Comparison of ENCODE assay signal across 12 cellular contexts in genomic region chr16:87431926-87432325, GRCh38. TPM values are rescaled to one million over a fixed set of nuclear protein-coding genes. Genes with fewer than 3 reads are reported as not detected.
DNase-seq lines count a peak whose midpoint lies in the region; ATAC-seq, FAIRE-seq and TF ChIP-seq lines count a peak whose summit lies in the region.
"Had no signal": no experiment of that assay in that cellular context is flagged by ENCODE, and none has a peak within 500 bp of the region (broad histone marks: within the 10 kb centered on the region; RNA-seq: fewer than 3 reads in every experiment).

No MANE protein-coding gene starts in this region.

- peak; percentile 36 for FAIRE-seq in islet of Langerhans (lab: Jason Lieb, UNC)
- FAIRE-seq: GM12892 had no signal

- ATAC-seq in GM21390 (IDR thresholded peaks at IDR 0.05; ENCODE audit: unreplicated experiment) = no peak
- ATAC-seq in gastrocnemius medialis = no peak

- H3K27ac Mint-ChIP-seq in activated T-helper 1 cell treated with anti-CD3 and anti-CD28 coated beads, Interleukin-12 subunit alpha, Interleukin-12 subunit beta, Interleukin-2, Interleukin-4 antibody, amounts not matched to agents 30 ng/mL and 10 ng/mL and 1 ng/mL, durations not matched to agents 14 hours and 24 hours and 36 hours = no peak overlapping the region

- no peaks in the 10 kb centered on the region for H3K27me3 ChIP-seq in mammary epithelial cell (ENCODE audit: insufficient read depth, low read length)
- no peaks in the 10 kb centered on the region for H3K27me3 ChIP-seq in gastrocnemius medialis
- H3K27me3 ChIP-seq in effector memory CD4-positive, alpha-beta T cell (replicated peaks; ENCODE audit: control insufficient read depth, insufficient read depth, low read length, poor library complexity, severe bottlenecking) = no peaks in the 10 kb centered on the region

- H3K4me1 ChIP-seq in mammary epithelial cell (ENCODE audit: insufficient read depth, low read length) (peaks cover 17% of the 10 kb centered on the region), gastrocnemius medialis (peaks cover 12 to 17% of the 10 kb centered on the region in 2 donors)
- H3K4me1 ChIP-seq in effector memory CD4-positive, alpha-beta T cell (ENCODE audit: control insufficient read depth, insufficient read depth, low read length, poor library complexity, severe bottlenecking) = peaks cover 8% of the 10 kb centered on the region

- H3K27ac ChIP-seq in mammary epithelial cell (ENCODE audit: insufficient read depth, low read depth, low read length) (no peak overlapping the region), gastrocnemius medialis (no peak overlapping the region)
- no peak overlapping the region for H3K27ac ChIP-seq in effector memory CD4-positive, alpha-beta T cell (ENCODE audit: insufficient read depth, low read length, poor library complexity, severe bottlenecking)

- H3K9me3 ChIP-seq in mammary epithelial cell (replicated peaks; ENCODE audit: insufficient read depth, low read length) = no peaks in the 10 kb centered on the region
- no peaks in the 10 kb centered on the region for H3K9me3 ChIP-seq in gastrocnemius medialis
- no peaks in the 10 kb centered on the region for H3K9me3 ChIP-seq in effector memory CD4-positive, alpha-beta T cell (ENCODE audit: control insufficient read depth, low read length)

- CTCF ChIA-PET in mammary epithelial cell (lab: Charles Lee; ENCODE audit: low non-redundant PET) = interaction anchor here (0.6 kb wide), 1 partner anchor 242 kb away, joined by 5 read pairs; no protein-coding TSS in a partner anchor

- H3K4me2 ChIP-seq in mammary epithelial cell (ENCODE audit: insufficient read depth, low read depth, low read length) = no peak overlapping the region

- no peak for TF ChIP-seq CTCF in mammary epithelial cell (conservative IDR thresholded peaks at IDR 0.05 in 1 of 2, IDR thresholded peaks at IDR 0.05 in 1 of 2; ENCODE audit: extremely low read depth in 1 of 2, insufficient read depth in 1 of 2, low read depth in 1 of 2, low read length in 2 of 2)
- no peak for TF ChIP-seq CTCF in gastrocnemius medialis (IDR thresholded peaks at IDR 0.05 in 4 of 5, conservative IDR thresholded peaks at IDR 0.05 in 1 of 5)

- WGBS in mammary epithelial cell (ENCODE audit: low coverage, missing lambda C conversion rate) = 84% methylated on average over 7 of the region's 7 CpGs

- H3K9me3 Mint-ChIP-seq in activated T-helper 1 cell treated with anti-CD3 and anti-CD28 coated beads, Interleukin-12 subunit alpha, Interleukin-12 subunit beta, Interleukin-2, Interleukin-4 antibody, amounts not matched to agents 30 ng/mL and 10 ng/mL and 1 ng/mL, durations not matched to agents 14 hours and 24 hours and 36 hours = no peaks in the 10 kb centered on the region
- H3K9me3 Mint-ChIP-seq: CD4-positive, alpha-beta memory T cell had no signal

- H3K27me3 Mint-ChIP-seq in activated T-helper 1 cell treated with anti-CD3 and anti-CD28 coated beads, Interleukin-12 subunit alpha, Interleukin-12 subunit beta, Interleukin-2, Interleukin-4 antibody, amounts not matched to agents 30 ng/mL and 10 ng/mL and 1 ng/mL, durations not matched to agents 14 hours and 24 hours and 36 hours (ENCODE audit: insufficient read depth) = peaks cover 11% of the 10 kb centered on the region
- H3K27me3 Mint-ChIP-seq: CD4-positive, alpha-beta memory T cell had no signal

- peaks cover 12% of the 10 kb centered on the region for H3K4me1 Mint-ChIP-seq in activated T-helper 1 cell treated with anti-CD3 and anti-CD28 coated beads, Interleukin-12 subunit alpha, Interleukin-12 subunit beta, Interleukin-2, Interleukin-4 antibody, amounts not matched to agents 30 ng/mL and 10 ng/mL and 1 ng/mL, durations not matched to agents 14 hours and 24 hours and 36 hours (ENCODE audit: low read depth)

- no peak overlapping the region for H2AFZ ChIP-seq in mammary epithelial cell (ENCODE audit: low read depth, low read length)

- H4K20me1 ChIP-seq in mammary epithelial cell (ENCODE audit: insufficient read depth, low read length) = no peaks in the 10 kb centered on the region

- H3K4me3 Mint-ChIP-seq in activated T-helper 1 cell treated with anti-CD3 and anti-CD28 coated beads, Interleukin-12 subunit alpha, Interleukin-12 subunit beta, Interleukin-2, Interleukin-4 antibody, amounts not matched to agents 30 ng/mL and 10 ng/mL and 1 ng/mL, durations not matched to agents 14 hours and 24 hours and 36 hours = no peak overlapping the region
- H3K4me3 Mint-ChIP-seq: CD4-positive, alpha-beta memory T cell had no signal

- TF ChIP-seq POLR2A in gastrocnemius medialis (IDR thresholded peaks at IDR 0.05) = no peak

- peaks cover 22% of the 10 kb centered on the region for H3K79me2 ChIP-seq in mammary epithelial cell (ENCODE audit: insufficient read depth, low read length)

- intact Hi-C loops in mammary epithelial cell (cut with micrococcal nuclease) = no loop called here
- intact Hi-C loops in gastrocnemius medialis (cut with DNase I; ENCODE audit: low total_unique reads) = no loop called here
- intact Hi-C loops in activated T-helper 1 cell treated with anti-CD3 and anti-CD28 coated beads, Interleukin-12 subunit alpha, Interleukin-12 subunit beta, Interleukin-2, Interleukin-4 antibody, amounts not matched to agents 30 ng/mL and 10 ng/mL and 1 ng/mL, durations not matched to agents 14 hours and 24 hours and 36 hours (cut with micrococcal nuclease) = no loop called here

- H3K36me3 Mint-ChIP-seq in activated T-helper 1 cell treated with anti-CD3 and anti-CD28 coated beads, Interleukin-12 subunit alpha, Interleukin-12 subunit beta, Interleukin-2, Interleukin-4 antibody, amounts not matched to agents 30 ng/mL and 10 ng/mL and 1 ng/mL, durations not matched to agents 14 hours and 24 hours and 36 hours (ENCODE audit: low read depth) = no peaks in the 10 kb centered on the region

- in situ Hi-C loops in mammary epithelial cell (cut with MboI; ENCODE audit: low sequenced_read_pairs in 2 of 2) = no loop called here
- in situ Hi-C loops in gastrocnemius medialis (cut with MboI; ENCODE audit: low sequenced_read_pairs in 4 of 4) = no loop called here

- H3K36me3 ChIP-seq in mammary epithelial cell (ENCODE audit: insufficient read depth, low read length) (no peaks in the 10 kb centered on the region), gastrocnemius medialis (no peaks in the 10 kb centered on the region)
- H3K36me3 ChIP-seq in effector memory CD4-positive, alpha-beta T cell (ENCODE audit: control insufficient read depth, insufficient read depth, low read length) = peaks cover 7% of the 10 kb centered on the region

- no TSS peak for BruUV-seq in mammary epithelial cell (replicated peaks; lab: Mats Ljungman, UMichigan)

- dilution Hi-C loops in mammary epithelial cell (cut with HindIII; ENCODE audit: low sequenced_read_pairs) = no loop called here

- H3K9ac ChIP-seq in mammary epithelial cell (ENCODE audit: insufficient read depth, low read length) = no peak overlapping the region

- DNase-seq in AG08395 (ENCODE audit: low spot score) (peak; percentile 84), HPDE6-E6E7 (ENCODE audit: extremely low spot score) (peak; percentile 62), mammary epithelial cell (peak; percentile 52), gastrocnemius medialis (no peak)
- no peak for DNase-seq in activated T-helper 1 cell treated with anti-CD3 and anti-CD28 coated beads, Interleukin-12 subunit alpha, Interleukin-12 subunit beta, Interleukin-2, Interleukin-4 antibody, amounts not matched to agents 30 ng/mL and 10 ng/mL and 1 ng/mL, durations not matched to agents 14 hours and 24 hours and 36 hours (ENCODE audit: low spot score)
- no peak for DNase-seq in effector memory CD4-positive, alpha-beta T cell
- DNase-seq: CD4-positive, alpha-beta memory T cell; cerebellar nuclear complex; NCI-H1417 had no signal

- H3K4me3 ChIP-seq in mammary epithelial cell (replicated peaks in 1 of 3; ENCODE audit: insufficient read depth in 1 of 3, low read depth in 2 of 3, low read length in 3 of 3) (no peak overlapping the region), gastrocnemius medialis (no peak overlapping the region)
- H3K4me3 ChIP-seq in effector memory CD4-positive, alpha-beta T cell (ENCODE audit: insufficient read depth, low read depth, low read length, poor library complexity, severe bottlenecking) = no peak overlapping the region

RNA-seq across cellular contexts. Expression of gene MAP1LC3B, which starts 39.8 kb away (rescaled TPM):
- total RNA-seq in mammary epithelial cell (100 to 1,000 TPM in 1 of 2 donors, 10 to 100 TPM in 1; 78.5 to 104 TPM), gastrocnemius medialis (100 to 1,000 TPM in 3 of 4 donors, 10 to 100 TPM in 1; 76.3 to 165 (median 122) TPM)
- polyA plus RNA-seq in mammary epithelial cell = 17.9 TPM
- 48.4 TPM for polyA minus RNA-seq in mammary epithelial cell
- total RNA-seq in activated T-helper 1 cell treated with anti-CD3 and anti-CD28 coated beads, Interleukin-12 subunit alpha, Interleukin-12 subunit beta, Interleukin-2, Interleukin-4 antibody, amounts not matched to agents 30 ng/mL and 10 ng/mL and 1 ng/mL, durations not matched to agents 14 hours and 24 hours and 36 hours = 39.9 and 40.8 TPM in 2 replicates

RNA-seq across cellular contexts. Expression of gene FBXO31, which starts 48.4 kb away (rescaled TPM):
- total RNA-seq in mammary epithelial cell (10 to 100 TPM; 31.2 to 36.1 TPM), gastrocnemius medialis (100 to 1,000 TPM; 156 to 264 (median 201) TPM)
- 14.5 TPM for polyA plus RNA-seq in mammary epithelial cell
- 25.3 TPM for polyA minus RNA-seq in mammary epithelial cell
- 40.7 and 41.3 TPM in 2 replicates for total RNA-seq in activated T-helper 1 cell treated with anti-CD3 and anti-CD28 coated beads, Interleukin-12 subunit alpha, Interleukin-12 subunit beta, Interleukin-2, Interleukin-4 antibody, amounts not matched to agents 30 ng/mL and 10 ng/mL and 1 ng/mL, durations not matched to agents 14 hours and 24 hours and 36 hours

Comparison
In these comparisons a context has a peak if more than half of its experiments do, and no peak if none do; other contexts are left out.
1. DNase-seq: peak in AG08395 (single experiment), HPDE6-E6E7 (single experiment) and mammary epithelial cell (single experiment); none in gastrocnemius medialis (0 of 2), activated T-helper 1 cell treated with anti-CD3 and anti-CD28 coated beads, Interleukin-12 subunit alpha, Interleukin-12 subunit beta, Interleukin-2, Interleukin-4 antibody, amounts not matched to agents 30 ng/mL and 10 ng/mL and 1 ng/mL, durations not matched to agents 14 hours and 24 hours and 36 hours (single experiment) and effector memory CD4-positive, alpha-beta T cell (0 of 3).